Comparison of ENCODE assay signal across 17 cellular contexts in the genomic region with DNA sequence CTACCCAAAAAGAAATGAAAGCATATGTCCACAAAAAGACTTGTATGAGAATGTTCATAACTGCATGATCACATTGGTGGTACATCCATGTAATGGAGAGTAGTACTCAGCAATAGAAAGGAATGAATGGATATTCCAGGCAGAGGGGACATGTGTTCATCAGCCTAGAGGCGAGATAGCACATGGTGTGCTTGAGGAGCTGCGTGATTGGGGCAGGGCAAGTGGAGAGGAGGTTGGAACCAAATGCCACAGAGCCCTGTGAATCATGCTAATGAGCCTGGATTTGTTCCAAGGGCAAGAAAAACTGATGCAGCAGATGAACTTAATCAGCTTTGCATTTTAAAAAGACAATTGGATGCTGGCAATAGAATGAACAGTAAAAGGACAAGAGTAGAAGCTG.
"Had no signal": no experiment of that assay in that cellular context is flagged by ENCODE, and none has a peak within 500 bp of the region (broad histone marks: within the 10 kb centered on the region; RNA-seq: fewer than 3 reads in every experiment).

No MANE protein-coding gene starts in this region.

- H3K9me3 Mint-ChIP-seq: natural killer cell treated with Interleukin-12 subunit alpha and Interleukin-12 subunit beta and Interleukin-15 and Interleukin-18, amount 100 ng/mL, for 72 hours; T-helper 2 cell treated with Interferon-gamma antibody and Interleukin-4, amounts not matched to agents 5 μg/mL and 100 μg/mL, for 36 hours had no signal

- H2AFZ ChIP-seq: hepatocyte had no signal

- H3K4me2 ChIP-seq: hepatocyte had no signal

- H3K36me3 ChIP-seq: tibial nerve, uterus had no signal

- DNase-seq: activated CD4-positive, alpha-beta T cell treated with anti-CD3 and anti-CD28 coated beads, Interleukin-2, amount 50 U/mL, for 1 hour; activated naive CD4-positive, alpha-beta T cell treated with Interleukin-2 at 50 U/mL for 16 hours; activated T-cell treated with anti-CD3 and anti-CD28 coated beads for 4 hours; cortex of kidney; effector memory CD4-positive, alpha-beta T cell; islet precursor cell; retina; stimulated activated CD4-positive, alpha-beta T cell treated with anti-CD3 and anti-CD28 coated beads, Interleukin-15, amount 100 ng/mL, for 24 hours; stimulated activated CD4-positive, alpha-beta T cell treated with anti-CD3 and anti-CD28 coated beads, Interleukin-4, amount 100 ng/mL, for 1 hour; stimulated activated naive CD4-positive, alpha-beta T cell; uterus had no signal

- H3K36me3 Mint-ChIP-seq: natural killer cell treated with Interleukin-12 subunit alpha and Interleukin-12 subunit beta and Interleukin-15 and Interleukin-18, amount 100 ng/mL, for 72 hours had no signal

- H3K4me3 ChIP-seq: hepatocyte, skin epidermis, tibial nerve, uterus had no signal

- H3K4me3 Mint-ChIP-seq: natural killer cell treated with Interleukin-12 subunit alpha and Interleukin-12 subunit beta and Interleukin-15 and Interleukin-18, amount 100 ng/mL, for 72 hours; T-helper 2 cell treated with Interferon-gamma antibody and Interleukin-4, amounts not matched to agents 5 μg/mL and 100 μg/mL, for 36 hours had no signal

- H3K4me1 ChIP-seq: tibial nerve, uterus had no signal

- H3K79me2 ChIP-seq: hepatocyte had no signal

- H3K27me3 ChIP-seq: hepatocyte, tibial nerve, uterus had no signal

- H3K27ac Mint-ChIP-seq: natural killer cell treated with Interleukin-12 subunit alpha and Interleukin-12 subunit beta and Interleukin-15 and Interleukin-18, amount 100 ng/mL, for 72 hours; T-helper 2 cell treated with Interferon-gamma antibody and Interleukin-4, amounts not matched to agents 5 μg/mL and 100 μg/mL, for 36 hours had no signal

- H3K9me3 ChIP-seq: tibial nerve, uterus had no signal

- H3K27ac ChIP-seq: epithelial cell of prostate, hepatocyte, skin epidermis, tibial nerve, uterus had no signal
